In genomic region chr5:79509244-79509880, GRCh38 we compare ENCODE assay signal across 1 cellular context.
TF ChIP-seq lines count a peak whose summit lies in the region.

No MANE protein-coding gene starts in this region.

TF ChIP-seq in SK-N-SH, 30 proteins besides CTCF, POLR2A, EP300 and RAD21 (continued from another document):
- TF ChIP-seq PBX3 (IDR thresholded peaks at IDR 0.05) (no peak), RXRA (IDR thresholded peaks at IDR 0.05; ENCODE audit: borderline replicate concordance, low read depth) (no peak), FOSL2 (IDR thresholded peaks at IDR 0.05; ENCODE audit: borderline replicate concordance, low read depth) (no peak), RFX5 (IDR thresholded peaks at IDR 0.05; ENCODE audit: low read length) (no peak), CHD2 (IDR thresholded peaks at IDR 0.05; ENCODE audit: low read length, partially characterized antibody) (no peak), ELF1 (IDR thresholded peaks at IDR 0.05) (no peak)
- TF ChIP-seq, protein P1, sequence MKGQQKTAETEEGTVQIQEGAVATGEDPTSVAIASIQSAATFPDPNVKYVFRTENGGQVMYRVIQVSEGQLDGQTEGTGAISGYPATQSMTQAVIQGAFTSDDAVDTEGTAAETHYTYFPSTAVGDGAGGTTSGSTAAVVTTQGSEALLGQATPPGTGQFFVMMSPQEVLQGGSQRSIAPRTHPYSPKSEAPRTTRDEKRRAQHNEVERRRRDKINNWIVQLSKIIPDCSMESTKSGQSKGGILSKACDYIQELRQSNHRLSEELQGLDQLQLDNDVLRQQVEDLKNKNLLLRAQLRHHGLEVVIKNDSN (IDR thresholded peaks at IDR 0.05; ENCODE audit: borderline replicate concordance, low read depth), result no peak
TF ChIP-seq in SK-N-SH: peak in this region for 0.
